In the genomic region with DNA sequence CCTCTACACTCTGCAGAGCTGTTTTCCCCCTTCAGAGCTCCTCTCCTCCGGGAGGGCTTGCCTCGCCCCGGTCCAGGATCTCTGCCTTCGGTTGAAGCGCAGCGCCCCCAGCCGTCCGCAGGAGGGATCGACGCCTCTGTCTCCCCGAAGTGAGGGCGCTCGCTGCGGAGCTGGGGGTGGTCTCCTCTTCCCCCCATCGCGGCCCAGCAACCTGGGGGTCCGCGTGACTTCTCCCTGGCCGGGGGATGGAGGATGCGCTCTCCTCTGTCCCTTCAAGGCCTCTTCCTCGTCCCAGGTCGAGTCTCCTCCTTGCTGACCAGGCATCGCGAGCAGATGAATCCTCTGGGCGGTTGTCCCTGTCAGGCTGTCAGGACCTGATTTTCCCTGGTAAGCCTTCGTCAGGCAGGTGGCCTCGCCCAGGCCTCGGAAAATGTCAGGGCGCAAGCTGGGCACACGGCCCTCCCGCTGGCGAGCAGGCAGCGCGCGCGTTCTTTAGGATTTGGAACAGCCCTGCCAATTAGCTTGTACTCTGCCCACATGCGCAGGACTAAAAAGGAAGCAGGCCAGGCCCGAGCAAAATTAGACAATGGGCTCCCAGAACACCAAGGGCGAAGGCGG, we compare ENCODE assay signal across 8 cellular contexts.
DNase-seq lines count a peak whose midpoint lies in the region; ATAC-seq and TF ChIP-seq lines count a peak whose summit lies in the region.

No MANE protein-coding gene starts in this region.

- H3K27ac ChIP-seq in RWPE2 (ENCODE audit: poor library complexity, severe bottlenecking) (no peak overlapping the region), breast epithelium (peak overlapping the region; percentile 10 to 66)

- ATAC-seq in HG03196 (IDR thresholded peaks at IDR 0.05; ENCODE audit: unreplicated experiment) = peak; percentile 69
- ATAC-seq in RWPE2 (ENCODE audit: low read depth) = peak; percentile 83
- ATAC-seq in sciatic nerve = peak; percentile 95
- no peak for ATAC-seq in HG03135 (IDR thresholded peaks at IDR 0.05; ENCODE audit: unreplicated experiment)

- H3K4me1 ChIP-seq in RWPE2 (ENCODE audit: insufficient read depth, poor library complexity, severe bottlenecking) (no peaks in the 10 kb centered on the region), breast epithelium (no peaks in the 10 kb centered on the region), iPS-15b (ENCODE audit: control insufficient read depth, insufficient read depth, low read length) (peaks cover 16% of the 10 kb centered on the region)

- H3K4me3 ChIP-seq in RWPE2 (ENCODE audit: severe bottlenecking) (peak overlapping the region; percentile 9), breast epithelium (peak overlapping the region; percentile 27 to 61 (median 45)), iPS-15b (ENCODE audit: low read depth, low read length) (peak overlapping the region; percentile 42)

- DNase-seq in NCI-H1436 (lab: John Stamatoyannopoulos, UW) (peak; percentile 50), NCI-H1436 treated with DMSO at 0.1 percent for 48 hours (lab: John Stamatoyannopoulos, UW) (no peak), RWPE2 (ENCODE audit: low spot score) (no peak), breast epithelium (ENCODE audit: low spot score in 2 of 2) (peak; percentile 63 to 83), sciatic nerve (ENCODE audit: low spot score) (peak; percentile 90)

- H3K36me3 ChIP-seq in RWPE2 (ENCODE audit: low read depth) (no peaks in the 10 kb centered on the region), breast epithelium (no peaks in the 10 kb centered on the region), iPS-15b (ENCODE audit: control insufficient read depth, insufficient read depth, low read length) (no peaks in the 10 kb centered on the region)

- intact Hi-C loops in breast epithelium (cut with DNase I; ENCODE audit: low total_unique reads) (no loop called here), sciatic nerve (cut with DNase I) (no loop called here)

- peak; percentile 87 for TF ChIP-seq CTCF in RWPE2 (IDR thresholded peaks at IDR 0.05; ENCODE audit: poor library complexity, severe bottlenecking)
- TF ChIP-seq CTCF in breast epithelium (IDR thresholded peaks at IDR 0.05) = peak; percentile 88 to 95 (median 94)

- H3K27me3 ChIP-seq in RWPE2 (ENCODE audit: insufficient read depth, poor library complexity, severe bottlenecking) (no peaks in the 10 kb centered on the region), breast epithelium (no peaks in the 10 kb centered on the region), iPS-15b (ENCODE audit: control insufficient read depth, insufficient read depth, low read length) (no peaks in the 10 kb centered on the region)

- TF ChIP-seq POLR2A in breast epithelium (IDR thresholded peaks at IDR 0.05) = no peak

- H3K9ac ChIP-seq in iPS-15b (ENCODE audit: low read depth, low read length) = peak overlapping the region; percentile 39

- H3K9me3 ChIP-seq in RWPE2 (ENCODE audit: severe bottlenecking) = no peaks in the 10 kb centered on the region
- no peaks in the 10 kb centered on the region for H3K9me3 ChIP-seq in breast epithelium
- H3K9me3 ChIP-seq in iPS-15b (ENCODE audit: control insufficient read depth, insufficient read depth, low read length) = no peaks in the 10 kb centered on the region

Comparison
In these comparisons a context has a peak if more than half of its experiments do, and no peak if none do; other contexts are left out.
1. DNase-seq: peak in NCI-H1436 (single experiment), breast epithelium (2 of 2) and sciatic nerve (single experiment); none in NCI-H1436 treated with DMSO at 0.1 percent for 48 hours (single experiment) and RWPE2 (single experiment).
2. Peak in every context shown above with its lines, with median percentiles within 50 percentile points of each other: H3K4me3 ChIP-seq.